9 cellular contexts compared by ENCODE assay signal in the genomic region with DNA sequence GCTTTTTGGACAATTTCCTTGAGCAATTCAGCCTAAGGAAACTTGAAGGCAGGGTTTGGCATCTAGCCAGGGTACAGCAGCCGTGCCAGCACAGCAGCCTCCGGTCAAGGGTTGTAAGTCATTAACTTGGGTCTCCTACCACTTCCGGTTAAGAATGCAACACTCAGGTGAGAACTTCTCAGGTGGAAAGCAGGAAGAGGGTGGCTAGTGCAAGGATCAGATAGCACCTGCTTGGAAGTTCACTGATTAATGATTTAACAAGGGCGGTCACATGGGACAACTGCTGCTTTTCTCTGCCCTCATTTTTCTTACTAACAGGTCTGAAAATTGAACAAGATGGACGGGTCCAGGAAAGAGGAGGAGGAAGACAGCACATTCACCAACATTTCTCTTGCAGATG. TPM values are rescaled to one million over a fixed set of nuclear protein-coding genes. Genes with fewer than 3 reads are reported as not detected.
DNase-seq lines count a peak whose midpoint lies in the region; ATAC-seq and TF ChIP-seq lines count a peak whose summit lies in the region.
"Had no signal": no experiment of that assay in that cellular context is flagged by ENCODE, and none has a peak within 500 bp of the region (broad histone marks: within the 10 kb centered on the region; RNA-seq: fewer than 3 reads in every experiment).

No MANE protein-coding gene starts in this region.

- H3K9me3 ChIP-seq in HCT116 (ENCODE audit: control insufficient read depth in 1 of 2, insufficient read depth in 1 of 2, low read depth in 1 of 2, low read length in 2 of 2), result no peaks in the 10 kb centered on the region
- no peaks in the 10 kb centered on the region for H3K9me3 ChIP-seq in PC-9 (ENCODE audit: insufficient read depth, low read depth)
- no peaks in the 10 kb centered on the region for H3K9me3 ChIP-seq in mesenchymal stem cell (ENCODE audit: control insufficient read depth, low read length)

- no peak for TF ChIP-seq POLR2A in HCT116 (IDR thresholded peaks at IDR 0.05; ENCODE audit: borderline replicate concordance, extremely low read depth, insufficient read depth, insufficient read length)

- no peak overlapping the region for H3K14ac ChIP-seq in mesenchymal stem cell (ENCODE audit: low read length in 2 of 2)

- H3K9me3 Mint-ChIP-seq in activated CD4-positive, alpha-beta memory T cell treated with anti-CD3 and anti-CD28 coated beads for 36 hours, result no peaks in the 10 kb centered on the region

- H2BK120ac ChIP-seq in mesenchymal stem cell (ENCODE audit: low read depth, low read length), result no peak overlapping the region

- peaks cover 21% of the 10 kb centered on the region for H3K27me3 Mint-ChIP-seq in activated CD4-positive, alpha-beta memory T cell treated with anti-CD3 and anti-CD28 coated beads for 36 hours

- H3K4me1 ChIP-seq in HCT116 (ENCODE audit: control insufficient read depth in 1 of 2, insufficient read depth in 2 of 2, low read length in 2 of 2), result peaks cover 2 to 7% of the 10 kb centered on the region in 2 experiments; a peak in 3 of 4 replicates
- H3K4me1 ChIP-seq in PC-9 (replicated peaks; ENCODE audit: insufficient read depth), result no peaks in the 10 kb centered on the region; the same call in 1 of the 2 replicates
- H3K4me1 ChIP-seq in mesenchymal stem cell (ENCODE audit: control insufficient read depth, insufficient read depth, low read depth, low read length), result peaks cover 2% of the 10 kb centered on the region

- H3K79me2 ChIP-seq in HCT116 (ENCODE audit: insufficient read depth, low read length), result no peaks in the 10 kb centered on the region
- H3K79me2 ChIP-seq in PC-9 (ENCODE audit: low read depth), result no peaks in the 10 kb centered on the region

- H3K4me2 ChIP-seq in HCT116 (ENCODE audit: low read length), result peak overlapping the region; percentile 65
- no peak overlapping the region; the same call in 1 of the 2 replicates for H3K4me2 ChIP-seq in PC-9
- H3K4me2 ChIP-seq in mesenchymal stem cell (ENCODE audit: low read length, poor library complexity, severe bottlenecking), result peak overlapping the region; percentile 63

- no peak for TF ChIP-seq CTCF in HCT116 (IDR thresholded peaks at IDR 0.05 in 2 of 3, conservative IDR thresholded peaks at IDR 0.05 in 1 of 3; ENCODE audit: borderline replicate concordance in 1 of 3, insufficient read depth in 1 of 3, low read depth in 2 of 3, low read length in 2 of 3)
- TF ChIP-seq CTCF in PC-9 (conservative IDR thresholded peaks at IDR 0.05), result no peak

- H3K18ac ChIP-seq in mesenchymal stem cell (ENCODE audit: low read depth in 1 of 2, low read length in 2 of 2), result no peak overlapping the region

- H3K4ac ChIP-seq in mesenchymal stem cell (ENCODE audit: low read depth in 1 of 2, low read length in 2 of 2), result no peak overlapping the region

- DNase-seq in HCT116 (ENCODE audit: low read depth, low spot score) (peak; percentile 31), PC-9 (peak; percentile 42 to 59), mesenchymal stem cell (no peak), inferior parietal cortex (ENCODE audit: extremely low spot score) (no peak), GOT3 (lab: John Stamatoyannopoulos, UW) (no peak), T-helper 2 cell (no peak)
- DNase-seq in activated CD4-positive, alpha-beta memory T cell treated with anti-CD3 and anti-CD28 coated beads for 36 hours, result no peak

- H3K4me3 ChIP-seq in HCT116 (replicated peaks in 1 of 2; ENCODE audit: low read depth in 1 of 2, low read length in 2 of 2), result peak overlapping the region in 1 of 2 experiments; percentile 24; a peak in 1 of 4 replicates
- H3K4me3 ChIP-seq in PC-9, result no peak overlapping the region
- no peak overlapping the region for H3K4me3 ChIP-seq in mesenchymal stem cell (ENCODE audit: insufficient read depth in 1 of 2, low read depth in 1 of 2, low read length in 2 of 2)
- H3K4me3 ChIP-seq: cardiac muscle cell had no signal

- H4K8ac ChIP-seq in mesenchymal stem cell (ENCODE audit: low read length), result no peak overlapping the region

- ATAC-seq in GM18498 (IDR thresholded peaks at IDR 0.05; ENCODE audit: unreplicated experiment) (peak; percentile 86), HCT116 (peak; percentile 59)

- RAD21 ChIA-PET in HCT116 (lab: Charles Lee; ENCODE audit: low non-redundant PET in 1 of 2, low total read pairs in 2 of 2, uncharacterized antibody in 2 of 2, unreplicated experiment in 2 of 2), result no interaction called here

- no peaks in the 10 kb centered on the region for H3F3A ChIP-seq in PC-9 (ENCODE audit: insufficient read depth, low read depth)

- no peak overlapping the region for H2BK5ac ChIP-seq in mesenchymal stem cell (ENCODE audit: low read depth, low read length, poor library complexity, severe bottlenecking)

- no TSS peak for BruUV-seq in HCT116 (replicated peaks; lab: Mats Ljungman, UMichigan)
- BruUV-seq in PC-9 (replicated peaks; lab: Mats Ljungman, UMichigan), result no TSS peak

- POLR2A ChIA-PET in HCT116 (lab: Charles Lee) (no interaction called here), PC-9 (lab: Charles Lee; ENCODE audit: unreplicated experiment) (interaction anchor here (0.5 to 0.8 kb wide), 2 partner anchors 76 to 260 kb away, joined by 6 to 8 read pairs; no protein-coding TSS in a partner anchor)
- POLR2A ChIA-PET in activated CD4-positive, alpha-beta memory T cell treated with anti-CD3 and anti-CD28 coated beads for 36 hours (lab: Charles Lee), result no interaction called here

- H3K36me3 ChIP-seq in HCT116 (ENCODE audit: control insufficient read depth in 1 of 2, insufficient read depth in 2 of 2, low read length in 2 of 2) (no peaks in the 10 kb centered on the region), PC-9 (ENCODE audit: low read depth) (no peaks in the 10 kb centered on the region), mesenchymal stem cell (ENCODE audit: control insufficient read depth in 1 of 2, insufficient read depth in 2 of 2, low read depth in 1 of 2, low read length in 2 of 2) (no peaks in the 10 kb centered on the region)
- H3K36me3 ChIP-seq: cardiac muscle cell had no signal

- 71% methylated on average over 3 of the region's 5 CpGs for whole genome bisulfite sequencing in mesenchymal stem cell

- CTCF ChIA-PET in HCT116 (lab: Charles Lee) (interaction anchor here (1.1 kb wide), 2 partner anchors 13 to 17 kb away, joined by 4 to 5 read pairs; no protein-coding TSS in a partner anchor), PC-9 (lab: Charles Lee) (no interaction called here)
- CTCF ChIA-PET in activated CD4-positive, alpha-beta memory T cell treated with anti-CD3 and anti-CD28 coated beads for 36 hours (lab: Charles Lee), result no interaction called here

- no peaks in the 10 kb centered on the region for H4K20me1 ChIP-seq in HCT116 (ENCODE audit: insufficient read depth)
- H4K20me1 ChIP-seq in PC-9 (ENCODE audit: insufficient read depth), result no peaks in the 10 kb centered on the region

- H4K91ac ChIP-seq in mesenchymal stem cell (ENCODE audit: low read length), result no peak overlapping the region

- no peaks in the 10 kb centered on the region for H3K79me1 ChIP-seq in mesenchymal stem cell (replicated peaks; ENCODE audit: low read length, poor library complexity, severe bottlenecking)

- no peak overlapping the region for H2AK5ac ChIP-seq in mesenchymal stem cell (ENCODE audit: low read length, severe bottlenecking)

- no peaks in the 10 kb centered on the region for H3K36me3 Mint-ChIP-seq in activated CD4-positive, alpha-beta memory T cell treated with anti-CD3 and anti-CD28 coated beads for 36 hours

- H2BK12ac ChIP-seq in mesenchymal stem cell (ENCODE audit: low read length in 2 of 2), result no peak overlapping the region

- no peak overlapping the region for H2BK15ac ChIP-seq in mesenchymal stem cell (ENCODE audit: low read depth, poor library complexity, severe bottlenecking)

- no peak overlapping the region for H3K27ac Mint-ChIP-seq in activated CD4-positive, alpha-beta memory T cell treated with anti-CD3 and anti-CD28 coated beads for 36 hours

- H3K9ac ChIP-seq in HCT116 (ENCODE audit: low read length), result no peak overlapping the region
- H3K9ac ChIP-seq in mesenchymal stem cell (ENCODE audit: low read length), result no peak overlapping the region

- TF ChIP-seq RAD21 in HCT116 (IDR thresholded peaks at IDR 0.05; ENCODE audit: low read depth), result no peak

- intact Hi-C loops in HCT116 (cut with micrococcal nuclease), result no loop called here
- intact Hi-C loops in PC-9 (cut with micrococcal nuclease; ENCODE audit: unreplicated experiment), result no loop called here
- intact Hi-C loops in activated CD4-positive, alpha-beta memory T cell treated with anti-CD3 and anti-CD28 coated beads for 36 hours (cut with micrococcal nuclease), result no loop called here

- no peak overlapping the region for H3K4me3 Mint-ChIP-seq in activated CD4-positive, alpha-beta memory T cell treated with anti-CD3 and anti-CD28 coated beads for 36 hours

- H3K4me1 Mint-ChIP-seq in activated CD4-positive, alpha-beta memory T cell treated with anti-CD3 and anti-CD28 coated beads for 36 hours (ENCODE audit: low read depth), result no peaks in the 10 kb centered on the region

- no peaks in the 10 kb centered on the region for H3K27me3 ChIP-seq in HCT116 (ENCODE audit: insufficient read depth, low read length)
- no peaks in the 10 kb centered on the region for H3K27me3 ChIP-seq in PC-9 (ENCODE audit: insufficient read depth, low read depth)
- H3K27me3 ChIP-seq in mesenchymal stem cell (ENCODE audit: control insufficient read depth in 1 of 2, insufficient read depth in 1 of 2, low read length in 2 of 2), result no peaks in the 10 kb centered on the region
- H3K27me3 ChIP-seq: cardiac muscle cell had no signal

- peak overlapping the region; percentile 93 for H2AFZ ChIP-seq in HCT116 (ENCODE audit: low read depth, low read length, poor library complexity, severe bottlenecking)
- H2AFZ ChIP-seq in PC-9, result no peak overlapping the region
- H2AFZ ChIP-seq in mesenchymal stem cell (ENCODE audit: low read depth, low read length), result no peak overlapping the region

- H3K9me2 ChIP-seq in HCT116 (ENCODE audit: insufficient read depth), result no peaks in the 10 kb centered on the region
- no peaks in the 10 kb centered on the region for H3K9me2 ChIP-seq in PC-9 (ENCODE audit: insufficient read depth)

- H3K27ac ChIP-seq in HCT116 (ENCODE audit: low read depth, low read length) (no peak overlapping the region), PC-9 (no peak overlapping the region), mesenchymal stem cell (ENCODE audit: low read length, poor library complexity, severe bottlenecking) (peak overlapping the region; percentile 47)
- H3K27ac ChIP-seq: cardiac muscle cell had no signal

- no peak overlapping the region for H3K23ac ChIP-seq in mesenchymal stem cell (ENCODE audit: low read length in 2 of 2)

TF ChIP-seq in HCT116, 20 proteins besides CTCF, POLR2A, EP300 and RAD21 (continues in another document):
- no peak for TF ChIP-seq JUND (IDR thresholded peaks at IDR 0.05)
- TF ChIP-seq TCF7L2 (IDR thresholded peaks at IDR 0.05; ENCODE audit: borderline replicate concordance, extremely low read depth, insufficient read depth, insufficient read length), result no peak
- TF ChIP-seq EGR1 (IDR thresholded peaks at IDR 0.05; ENCODE audit: low read depth), result no peak

RNA-seq across cellular contexts. Expression of gene SCOC, which starts 30.1 kb away (rescaled TPM):
- total RNA-seq in HCT116 (2021; ENCODE audit: unreplicated experiment), result 52.2 TPM
- 12.5 and 18.7 TPM in 2 replicates for polyA plus RNA-seq in HCT116 (2012)
- 41.7 and 53.0 TPM in 2 replicates for total RNA-seq in PC-9 (2021)
- polyA plus RNA-seq in mesenchymal stem cell (2013, experiment 1 of 2), result 32.6 TPM
- 33.8 TPM for polyA plus RNA-seq in mesenchymal stem cell (2013, experiment 2 of 2)
- 10 to 100 TPM; 46.9 to 48.4 TPM for total RNA-seq in activated CD4-positive, alpha-beta memory T cell treated with anti-CD3 and anti-CD28 coated beads for 36 hours

Comparison
In these comparisons a context has a peak if more than half of its experiments do, and no peak if none do; other contexts are left out.
1. DNase-seq: peak in HCT116 (single experiment) and PC-9 (2 of 2); none in mesenchymal stem cell (single experiment), inferior parietal cortex (single experiment), activated CD4-positive, alpha-beta memory T cell treated with anti-CD3 and anti-CD28 coated beads for 36 hours (single experiment), GOT3 (single experiment) and T-helper 2 cell (0 of 5).